In genomic region chr5:124867064-124867707, GRCh38 we compare ENCODE assay signal across 18 cellular contexts.
DNase-seq lines count a peak whose midpoint lies in the region; ATAC-seq and TF ChIP-seq lines count a peak whose summit lies in the region.
"Had no signal": no experiment of that assay in that cellular context is flagged by ENCODE, and none has a peak within 500 bp of the region (broad histone marks: within the 10 kb centered on the region; RNA-seq: fewer than 3 reads in every experiment).

No MANE protein-coding gene starts in this region.

- no peaks in the 10 kb centered on the region for H3K79me1 ChIP-seq in mesendoderm (ENCODE audit: low read length)

- WGBS in mesendoderm (ENCODE audit: extremely low coverage, insufficient coverage, low lambda C conversion rate): no CpG with 5 or more reads among the region's 7 CpGs

- ATAC-seq in activated CD4-positive, CD25-positive, alpha-beta regulatory T cell treated with anti-CD3 and anti-CD28 coated beads, Interleukin-2, amount 50 U/mL, for 24 hours: no peak
- no peak for ATAC-seq in stimulated activated naive CD8-positive, alpha-beta T cell treated with anti-CD3 and anti-CD28 coated beads, Interleukin-15, amount 100 ng/mL, for 72 hours
- ATAC-seq: A549 had no signal

- TF ChIP-seq POLR2A in breast epithelium (IDR thresholded peaks at IDR 0.05): no peak

- H3K4me3 ChIP-seq in breast epithelium (no peak overlapping the region), brain microvascular endothelial cell (ENCODE audit: low read depth, low read length) (no peak overlapping the region), mesendoderm (ENCODE audit: low read length) (no peak overlapping the region)
- H3K4me3 ChIP-seq: A549, tibial artery had no signal

- CTCF ChIA-PET in MCF 10A (lab: Yijun Ruan, JAX): interaction anchor here (1.5 kb wide), 1 partner anchor 18 kb away, joined by 7 read pairs; no protein-coding TSS in a partner anchor

- H3K9ac ChIP-seq in mesendoderm (ENCODE audit: low read length): no peak overlapping the region
- H3K9ac ChIP-seq: KMS-11 had no signal

- no peaks in the 10 kb centered on the region for H3K79me2 ChIP-seq in mesendoderm (ENCODE audit: control insufficient read depth, insufficient read depth, low read length)

- peak overlapping the region; percentile 46 for H2BK5ac ChIP-seq in mesendoderm (ENCODE audit: low read length)

- H3K4me3 Mint-ChIP-seq in MCF 10A (ENCODE audit: unreplicated experiment): no peak overlapping the region
- no peak overlapping the region for H3K4me3 Mint-ChIP-seq in glutamatergic neuron (ENCODE audit: unreplicated experiment)
- no peak overlapping the region for H3K4me3 Mint-ChIP-seq in stimulated activated naive CD8-positive, alpha-beta T cell treated with anti-CD3 and anti-CD28 coated beads, Interleukin-15, amount 100 ng/mL, for 72 hours
- H3K4me3 Mint-ChIP-seq: activated CD4-positive, alpha-beta T cell treated with anti-CD3 and anti-CD28 coated beads, Interleukin-2, amount 10 ng/mL, durations not matched to agents 7 days and 5 days had no signal

- H3K36me3 ChIP-seq in breast epithelium: no peaks in the 10 kb centered on the region
- no peaks in the 10 kb centered on the region for H3K36me3 ChIP-seq in brain microvascular endothelial cell (replicated peaks)
- H3K36me3 ChIP-seq in mesendoderm (ENCODE audit: control insufficient read depth, insufficient read depth, low read length): no peaks in the 10 kb centered on the region
- H3K36me3 ChIP-seq: ovary, tibial artery had no signal

- H4K8ac ChIP-seq in mesendoderm (ENCODE audit: low read depth, low read length): no peak overlapping the region

- no peak overlapping the region for H2BK15ac ChIP-seq in mesendoderm (replicated peaks; ENCODE audit: low read depth)

- H3K27me3 Mint-ChIP-seq in MCF 10A (ENCODE audit: insufficient read depth, unreplicated experiment) (no peaks in the 10 kb centered on the region), glutamatergic neuron (ENCODE audit: unreplicated experiment) (peaks cover 2% of the 10 kb centered on the region)
- no peaks in the 10 kb centered on the region for H3K27me3 Mint-ChIP-seq in stimulated activated naive CD8-positive, alpha-beta T cell treated with anti-CD3 and anti-CD28 coated beads, Interleukin-15, amount 100 ng/mL, for 72 hours
- H3K27me3 Mint-ChIP-seq: activated CD4-positive, alpha-beta T cell treated with anti-CD3 and anti-CD28 coated beads, Interleukin-2, amount 10 ng/mL, durations not matched to agents 7 days and 5 days had no signal

- no peaks in the 10 kb centered on the region for H3K27me3 ChIP-seq in breast epithelium
- no peaks in the 10 kb centered on the region for H3K27me3 ChIP-seq in brain microvascular endothelial cell (replicated peaks)
- no peaks in the 10 kb centered on the region for H3K27me3 ChIP-seq in mesendoderm (ENCODE audit: insufficient read depth, low read length, poor library complexity)
- H3K27me3 ChIP-seq: ovary, tibial artery had no signal

- intact Hi-C loops in breast epithelium (cut with DNase I; ENCODE audit: low total_unique reads) (no loop called here), MCF 10A (cut with micrococcal nuclease) (no loop called here)

- in situ Hi-C loops in brain microvascular endothelial cell (cut with HindIII; ENCODE audit: low pct_ligation_motif_present, low sequenced_read_pairs): no loop called here

- H2AK5ac ChIP-seq in mesendoderm (ENCODE audit: low read length): no peak overlapping the region

- no peak overlapping the region for H3K56ac ChIP-seq in mesendoderm (ENCODE audit: low read length)

- H3K4me1 ChIP-seq in breast epithelium: no peaks in the 10 kb centered on the region
- peaks cover 4% of the 10 kb centered on the region for H3K4me1 ChIP-seq in mesendoderm (ENCODE audit: control insufficient read depth, low read depth, low read length)
- H3K4me1 ChIP-seq: A549 had no signal

- BruUV-seq in MCF 10A (replicated peaks; lab: Mats Ljungman, UMichigan): no TSS peak

- no peak overlapping the region for H3K4me2 ChIP-seq in mesendoderm (ENCODE audit: low read length)
- H3K4me2 ChIP-seq: A549, KMS-11 had no signal

- DNase-seq in breast epithelium (ENCODE audit: low spot score in 2 of 2): no peak
- no peak for DNase-seq in MCF 10A (ENCODE audit: unreplicated experiment)
- peak; percentile 3 for DNase-seq in brain microvascular endothelial cell
- DNase-seq in mesendoderm: peak; percentile 21
- DNase-seq in central memory CD4-positive, alpha-beta T cell: no peak
- DNase-seq in glutamatergic neuron: no peak
- no peak for DNase-seq in stimulated activated naive CD8-positive, alpha-beta T cell treated with anti-CD3 and anti-CD28 coated beads, Interleukin-15, amount 100 ng/mL, for 72 hours
- DNase-seq: activated CD4-positive, alpha-beta T cell treated with anti-CD3 and anti-CD28 coated beads, Interleukin-2, amount 10 ng/mL, durations not matched to agents 7 days and 5 days; activated naive CD4-positive, alpha-beta T cell; GF-D8; GOT3; islet precursor cell; SIG-M5; tibial artery had no signal

- no peak overlapping the region for H2BK120ac ChIP-seq in mesendoderm (ENCODE audit: low read depth, low read length)

- no peak overlapping the region for H3K18ac ChIP-seq in mesendoderm (ENCODE audit: low read length)

- H3K9me3 Mint-ChIP-seq in MCF 10A (ENCODE audit: unreplicated experiment) (no peaks in the 10 kb centered on the region), glutamatergic neuron (ENCODE audit: unreplicated experiment) (no peaks in the 10 kb centered on the region)
- H3K9me3 Mint-ChIP-seq in stimulated activated naive CD8-positive, alpha-beta T cell treated with anti-CD3 and anti-CD28 coated beads, Interleukin-15, amount 100 ng/mL, for 72 hours: peaks cover 0 to 10% of the 10 kb centered on the region in 2 donors
- H3K9me3 Mint-ChIP-seq: activated CD4-positive, alpha-beta T cell treated with anti-CD3 and anti-CD28 coated beads, Interleukin-2, amount 10 ng/mL, durations not matched to agents 7 days and 5 days had no signal

- H3K36me3 Mint-ChIP-seq in MCF 10A (ENCODE audit: insufficient read depth, unreplicated experiment) (peaks cover 6% of the 10 kb centered on the region), glutamatergic neuron (ENCODE audit: unreplicated experiment) (no peaks in the 10 kb centered on the region)

- H3K23ac ChIP-seq in mesendoderm (ENCODE audit: low read length): no peak overlapping the region

- peak overlapping the region; percentile 32 to 64 for H3K27ac ChIP-seq in breast epithelium
- H3K27ac ChIP-seq in brain microvascular endothelial cell: no peak overlapping the region
- no peak overlapping the region for H3K27ac ChIP-seq in mesendoderm (ENCODE audit: low read depth, low read length)
- H3K27ac ChIP-seq: A549, KMS-11, ovary, tibial artery had no signal

- POLR2A ChIA-PET in MCF 10A (lab: Yijun Ruan, JAX): interaction anchor here (0.6 to 0.7 kb wide), 2 partner anchors 771 to 812 kb away, joined by 3 read pairs; no protein-coding TSS in a partner anchor

- H3K27ac Mint-ChIP-seq in MCF 10A (ENCODE audit: low read depth, unreplicated experiment) (no peak overlapping the region), glutamatergic neuron (ENCODE audit: unreplicated experiment) (no peak overlapping the region)
- H3K27ac Mint-ChIP-seq in stimulated activated naive CD8-positive, alpha-beta T cell treated with anti-CD3 and anti-CD28 coated beads, Interleukin-15, amount 100 ng/mL, for 72 hours: no peak overlapping the region
- H3K27ac Mint-ChIP-seq: activated CD4-positive, alpha-beta T cell treated with anti-CD3 and anti-CD28 coated beads, Interleukin-2, amount 10 ng/mL, durations not matched to agents 7 days and 5 days had no signal

- H3K4me1 Mint-ChIP-seq in MCF 10A (ENCODE audit: insufficient read depth, unreplicated experiment): peaks cover 10% of the 10 kb centered on the region
- peaks cover 2% of the 10 kb centered on the region for H3K4me1 Mint-ChIP-seq in glutamatergic neuron (ENCODE audit: low read depth, unreplicated experiment)
- H3K4me1 Mint-ChIP-seq in stimulated activated naive CD8-positive, alpha-beta T cell treated with anti-CD3 and anti-CD28 coated beads, Interleukin-15, amount 100 ng/mL, for 72 hours: peaks cover 7% of the 10 kb centered on the region

- H4K5ac ChIP-seq in mesendoderm (ENCODE audit: low read length): no peak overlapping the region

- TF ChIP-seq CTCF in breast epithelium (IDR thresholded peaks at IDR 0.05) (no peak), MCF 10A (IDR thresholded peaks at IDR 0.05; ENCODE audit: unreplicated experiment) (no peak), brain microvascular endothelial cell (IDR thresholded peaks at IDR 0.05; ENCODE audit: low read depth, low read length, missing control alignments) (no peak), glutamatergic neuron (IDR thresholded peaks at IDR 0.05; ENCODE audit: partially characterized antibody, unreplicated experiment) (no peak)

- H3K4ac ChIP-seq in mesendoderm (ENCODE audit: low read depth, low read length): no peak overlapping the region

- H3K9me3 ChIP-seq in breast epithelium: no peaks in the 10 kb centered on the region
- H3K9me3 ChIP-seq: A549, ovary, tibial artery had no signal

Comparison
In these comparisons a context has a peak if more than half of its experiments do, and no peak if none do; other contexts are left out.
1. DNase-seq: peak in brain microvascular endothelial cell (single experiment) and mesendoderm (single experiment); none in breast epithelium (0 of 2), MCF 10A (single experiment), central memory CD4-positive, alpha-beta T cell (single experiment), glutamatergic neuron (single experiment) and stimulated activated naive CD8-positive, alpha-beta T cell treated with anti-CD3 and anti-CD28 coated beads, Interleukin-15, amount 100 ng/mL, for 72 hours (0 of 2).
2. H3K27ac ChIP-seq: peak in breast epithelium (2 of 2); none in brain microvascular endothelial cell (single experiment) and mesendoderm (single experiment).